Comparison of ENCODE assay signal across 24 cellular contexts in genomic region chr20:17061721-17062120, GRCh38.
"Had no signal": no experiment of that assay in that cellular context is flagged by ENCODE, and none has a peak within 500 bp of the region (broad histone marks: within the 10 kb centered on the region; RNA-seq: fewer than 3 reads in every experiment).

No MANE protein-coding gene starts in this region.

- ATAC-seq: esophagus mucosa, heart left ventricle, lower lobe of right lung, sciatic nerve had no signal

- H3K36me3 Mint-ChIP-seq: immature natural killer cell, memory B cell had no signal

- H3K9me3 ChIP-seq: neutrophil, transverse colon had no signal

- H3K4me1 Mint-ChIP-seq: immature natural killer cell, memory B cell, nephron had no signal

- FAIRE-seq: endometrium, frontal cortex, keratinocyte had no signal

- H3K4me3 Mint-ChIP-seq: immature natural killer cell, memory B cell, nephron had no signal

- H3K36me3 ChIP-seq: heart left ventricle, left ventricle myocardium inferior, lower lobe of right lung, neutrophil, spleen, stomach, thoracic aorta, transverse colon had no signal

- H3K27me3 ChIP-seq: heart left ventricle, neutrophil, spleen, stomach, transverse colon had no signal

- H3K27ac Mint-ChIP-seq: immature natural killer cell, memory B cell, nephron had no signal

- H3K4me3 ChIP-seq: dorsolateral prefrontal cortex, heart left ventricle, left ventricle myocardium inferior, lower lobe of right lung, spleen, stomach, thoracic aorta, transverse colon had no signal

- DNase-seq: cortex of kidney; dorsolateral prefrontal cortex; effector CD8-positive, alpha-beta T cell; heart left ventricle; hippocampal formation; immature natural killer cell; left ventricle myocardium inferior; lower lobe of right lung; midbrain; spleen; stimulated activated CD4-positive, alpha-beta T cell treated with anti-CD3 and anti-CD28 coated beads, Interleukin-2, amount 100 ng/mL, for 24 hours; stimulated activated naive CD4-positive, alpha-beta T cell; stomach; substantia nigra; transverse colon had no signal

- H3K27me3 Mint-ChIP-seq: memory B cell had no signal

- H3K27ac ChIP-seq: dorsolateral prefrontal cortex, heart left ventricle, left ventricle myocardium inferior, lower lobe of right lung, neutrophil, spleen, stomach, thoracic aorta, transverse colon had no signal

- H3K4me1 ChIP-seq: heart left ventricle, left ventricle myocardium inferior, lower lobe of right lung, spleen, stomach, transverse colon had no signal
